In genomic region chr5:6710551-6711318, GRCh38 we compare ENCODE assay signal across 2 cellular contexts.
TF ChIP-seq lines count a peak whose summit lies in the region.

No MANE protein-coding gene starts in this region.

TF ChIP-seq in HCT116, 20 proteins besides CTCF, POLR2A, EP300 and RAD21:
- TF ChIP-seq SRF (IDR thresholded peaks at IDR 0.05; ENCODE audit: low read depth) = no peak
- TF ChIP-seq TCF7L2 (IDR thresholded peaks at IDR 0.05; ENCODE audit: borderline replicate concordance, extremely low read depth, insufficient read depth, insufficient read length) = no peak
- no peak for TF ChIP-seq EZH2 (IDR thresholded peaks at IDR 0.05)
- no peak for TF ChIP-seq EZH2phosphoT487 (IDR thresholded peaks at IDR 0.05; ENCODE audit: borderline replicate concordance)
- no peak for TF ChIP-seq FOSL1 (IDR thresholded peaks at IDR 0.05; ENCODE audit: low read depth)
- no peak for TF ChIP-seq ZNF274 (IDR thresholded peaks at IDR 0.05; ENCODE audit: low read depth, low read length)
- no peak for TF ChIP-seq CEBPB (IDR thresholded peaks at IDR 0.05; ENCODE audit: low read depth)
- TF ChIP-seq, protein P1, sequence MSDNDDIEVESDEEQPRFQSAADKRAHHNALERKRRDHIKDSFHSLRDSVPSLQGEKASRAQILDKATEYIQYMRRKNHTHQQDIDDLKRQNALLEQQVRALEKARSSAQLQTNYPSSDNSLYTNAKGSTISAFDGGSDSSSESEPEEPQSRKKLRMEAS (IDR thresholded peaks at IDR 0.05) = no peak
- TF ChIP-seq CBX3 (IDR thresholded peaks at IDR 0.05; ENCODE audit: low read depth) = no peak
TF ChIP-seq in HCT116: peak in this region for 0.

TF ChIP-seq in K562, 482 proteins besides CTCF, POLR2A, EP300 and RAD21:
- TF ChIP-seq FOXA3 (CRISPR knock-in tag; conservative IDR thresholded peaks at IDR 0.05 in 1 of 2, IDR thresholded peaks at IDR 0.05 in 1 of 2) (0 out of 4 replicates have a peak, but pooled peaks of 1 of the 2 experiments have one; percentile 31), TEAD4 (IDR thresholded peaks at IDR 0.05; ENCODE audit: low read length) (no peak), TEAD4 (CRISPR knock-in tag; IDR thresholded peaks at IDR 0.05; ENCODE audit: borderline replicate concordance) (0 out of 2 replicates have a peak, but pooled peaks have one; percentile 67), ZBTB49 (CRISPR knock-in tag; IDR thresholded peaks at IDR 0.05; ENCODE audit: borderline replicate concordance) (no peak), RBM25 (IDR thresholded peaks at IDR 0.05; ENCODE audit: low read depth, low read length, severe bottlenecking) (peak; percentile 73), ZNF12 (CRISPR knock-in tag; IDR thresholded peaks at IDR 0.05) (no peak), BCOR (IDR thresholded peaks at IDR 0.05) (peak; percentile 69; the same call in 1 of the 2 replicates), JUN (IDR thresholded peaks at IDR 0.05; ENCODE audit: borderline replicate concordance, low read depth, low read length) (no peak), JUN (CRISPR knock-in tag; IDR thresholded peaks at IDR 0.05; ENCODE audit: borderline replicate concordance) (0 out of 2 replicates have a peak, but pooled peaks have one; percentile 36)
- TF ChIP-seq, protein P2, sequence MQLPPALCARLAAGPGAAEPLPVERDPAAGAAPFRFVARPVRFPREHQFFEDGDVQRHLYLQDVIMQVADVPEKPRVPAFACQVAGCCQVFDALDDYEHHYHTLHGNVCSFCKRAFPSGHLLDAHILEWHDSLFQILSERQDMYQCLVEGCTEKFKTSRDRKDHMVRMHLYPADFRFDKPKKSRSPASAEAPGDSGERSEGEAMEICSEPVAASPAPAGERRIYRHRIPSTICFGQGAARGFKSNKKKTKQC (CRISPR knock-in tag; IDR thresholded peaks at IDR 0.05) = no peak
- TF ChIP-seq, protein P3, sequence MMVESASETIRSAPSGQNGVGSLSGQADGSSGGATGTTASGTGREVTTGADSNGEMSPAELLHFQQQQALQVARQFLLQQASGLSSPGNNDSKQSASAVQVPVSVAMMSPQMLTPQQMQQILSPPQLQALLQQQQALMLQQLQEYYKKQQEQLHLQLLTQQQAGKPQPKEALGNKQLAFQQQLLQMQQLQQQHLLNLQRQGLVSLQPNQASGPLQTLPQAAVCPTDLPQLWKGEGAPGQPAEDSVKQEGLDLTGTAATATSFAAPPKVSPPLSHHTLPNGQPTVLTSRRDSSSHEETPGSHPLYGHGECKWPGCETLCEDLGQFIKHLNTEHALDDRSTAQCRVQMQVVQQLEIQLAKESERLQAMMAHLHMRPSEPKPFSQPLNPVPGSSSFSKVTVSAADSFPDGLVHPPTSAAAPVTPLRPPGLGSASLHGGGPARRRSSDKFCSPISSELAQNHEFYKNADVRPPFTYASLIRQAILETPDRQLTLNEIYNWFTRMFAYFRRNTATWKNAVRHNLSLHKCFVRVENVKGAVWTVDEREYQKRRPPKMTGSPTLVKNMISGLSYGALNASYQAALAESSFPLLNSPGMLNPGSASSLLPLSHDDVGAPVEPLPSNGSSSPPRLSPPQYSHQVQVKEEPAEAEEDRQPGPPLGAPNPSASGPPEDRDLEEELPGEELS (CRISPR knock-in tag; IDR thresholded peaks at IDR 0.05; ENCODE audit: borderline replicate concordance) = no peak
- TF ChIP-seq, protein P4, sequence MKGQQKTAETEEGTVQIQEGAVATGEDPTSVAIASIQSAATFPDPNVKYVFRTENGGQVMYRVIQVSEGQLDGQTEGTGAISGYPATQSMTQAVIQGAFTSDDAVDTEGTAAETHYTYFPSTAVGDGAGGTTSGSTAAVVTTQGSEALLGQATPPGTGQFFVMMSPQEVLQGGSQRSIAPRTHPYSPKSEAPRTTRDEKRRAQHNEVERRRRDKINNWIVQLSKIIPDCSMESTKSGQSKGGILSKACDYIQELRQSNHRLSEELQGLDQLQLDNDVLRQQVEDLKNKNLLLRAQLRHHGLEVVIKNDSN (CRISPR knock-in tag; IDR thresholded peaks at IDR 0.05) = peak; percentile 41
